ENCODE assay signal across 23 cellular contexts in the genomic region with DNA sequence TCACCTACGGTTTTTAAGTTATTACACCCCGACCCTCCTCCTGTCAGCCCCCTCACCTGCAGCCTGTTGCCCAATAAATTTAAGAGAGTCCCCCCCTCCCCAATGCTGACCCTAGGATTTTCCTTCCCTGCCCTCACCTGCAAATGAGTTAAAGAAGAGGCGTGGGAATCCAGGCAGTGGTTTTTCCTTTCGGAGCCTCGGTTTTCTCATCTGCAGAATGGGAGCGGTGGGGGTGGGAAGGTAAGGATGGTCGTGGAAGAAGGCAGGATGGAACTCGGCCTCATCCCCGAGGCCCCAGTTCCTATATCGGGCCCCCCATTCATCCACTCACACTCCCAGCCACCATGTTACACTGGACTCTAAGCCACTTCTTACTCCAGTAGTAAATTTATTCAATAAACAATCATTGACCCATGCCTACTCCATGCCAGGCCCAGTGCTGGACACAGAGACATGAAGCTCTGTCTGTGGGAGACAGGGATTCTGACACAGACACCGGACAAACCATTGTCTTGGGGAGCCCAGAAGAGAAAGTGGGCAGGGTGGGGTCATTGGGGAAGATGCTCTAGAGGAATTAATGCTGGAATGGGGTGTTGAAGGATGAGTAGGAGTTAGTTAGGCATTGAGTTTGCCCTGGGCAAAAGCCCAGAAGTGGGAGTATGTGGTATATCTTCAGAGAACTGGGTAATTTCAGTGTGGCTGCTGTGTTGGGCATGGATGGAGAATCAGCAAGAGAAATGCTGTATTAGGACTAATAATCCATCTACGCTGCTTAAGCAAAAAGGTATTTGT. TPM values are rescaled to one million over a fixed set of nuclear protein-coding genes. Genes with fewer than 3 reads are reported as not detected.
DNase-seq lines count a peak whose midpoint lies in the region; ATAC-seq, FAIRE-seq and TF ChIP-seq lines count a peak whose summit lies in the region.
"Had no signal": no experiment of that assay in that cellular context is flagged by ENCODE, and none has a peak within 500 bp of the region (broad histone marks: within the 10 kb centered on the region; RNA-seq: fewer than 3 reads in every experiment).

No MANE protein-coding gene starts in this region.

- no peak overlapping the region for H3K9ac ChIP-seq in K562 (ENCODE audit: insufficient read depth in 1 of 2, low read depth in 2 of 2, low read length in 2 of 2)

- H3K27ac ChIP-seq in CD4-positive, alpha-beta memory T cell (ENCODE audit: low read depth, low read length), result no peak overlapping the region
- H3K27ac ChIP-seq in HEK293 (ENCODE audit: extremely low read depth, low read depth, low read length) (no peak overlapping the region), K562 (ENCODE audit: extremely low read depth, low read depth, low read length) (no peak overlapping the region)
- H3K27ac ChIP-seq: HL-60 had no signal

- peaks cover 4% of the 10 kb centered on the region for H3K36me3 ChIP-seq in CD4-positive, alpha-beta memory T cell (ENCODE audit: insufficient read depth, low read length)
- H3K36me3 ChIP-seq in HEK293 (ENCODE audit: control insufficient read depth in 2 of 2, insufficient read depth in 1 of 2, low read length in 2 of 2) (peaks cover 13 to 29% of the 10 kb centered on the region in 2 experiments; a peak in 2 of 3 replicates), K562 (ENCODE audit: control insufficient read depth, insufficient read depth, low read length) (no peaks in the 10 kb centered on the region; the same call in 2 of the 3 replicates)
- H3K36me3 ChIP-seq: BE2C had no signal

- H3K4me1 ChIP-seq in CD4-positive, alpha-beta memory T cell (ENCODE audit: insufficient read depth, low read length), result no peaks in the 10 kb centered on the region
- H3K4me1 ChIP-seq in HEK293 (ENCODE audit: control insufficient read depth, insufficient read depth, low read length) (no peaks in the 10 kb centered on the region), K562 (replicated peaks in 1 of 2; ENCODE audit: control insufficient read depth in 2 of 2, insufficient read depth in 2 of 2, low read length in 2 of 2) (peaks cover 11 to 35% of the 10 kb centered on the region in 2 experiments; a peak in 4 of 5 replicates)

- POLR2A ChIA-PET in CD4-positive, alpha-beta memory T cell (lab: Charles Lee; ENCODE audit: partially characterized antibody), result no interaction called here
- POLR2A ChIA-PET in HEK293 (lab: Yijun Ruan, JAX), result interaction anchor here (1.0 kb wide), 1 partner anchor 264 kb away, joined by 4 read pairs; no protein-coding TSS in a partner anchor
- POLR2A ChIA-PET in K562 (lab: Yijun Ruan, JAX), result interaction anchor here (0.6 kb wide), 1 partner anchor 198 kb away, joined by 4 read pairs; no protein-coding TSS in a partner anchor

- H3K79me2 ChIP-seq in K562 (ENCODE audit: control insufficient read depth, insufficient read depth, low read length), result no peaks in the 10 kb centered on the region

- no peaks in the 10 kb centered on the region for H3K27me3 ChIP-seq in CD4-positive, alpha-beta memory T cell (ENCODE audit: insufficient read depth, low read length)
- H3K27me3 ChIP-seq in K562 (ENCODE audit: control insufficient read depth in 2 of 2, insufficient read depth in 2 of 2, low read length in 2 of 2), result no peaks in the 10 kb centered on the region
- H3K27me3 ChIP-seq: BE2C had no signal

- no peak for DNase-seq in CD4-positive, alpha-beta memory T cell
- DNase-seq in K562 (ENCODE audit: extremely low read depth in 1 of 4, low spot score in 3 of 4), result no peak
- no peak for DNase-seq in nephron progenitor cell
- no peak for DNase-seq in T-helper 2 cell
- DNase-seq: ACHN; BE2C; C1 segment of cervical spinal cord; Caco-2; CD4-positive, CD25-positive, alpha-beta regulatory T cell; DMS153; DMS79; GF-D8; GOT3; H7; KG1 had no signal

- no peaks in the 10 kb centered on the region for H3K27me3 Mint-ChIP-seq in CD4-positive, alpha-beta memory T cell
- H3K27me3 Mint-ChIP-seq in nephron progenitor cell (ENCODE audit: low read depth, poor library complexity), result peaks cover 7% of the 10 kb centered on the region
- H3K27me3 Mint-ChIP-seq: CD4-positive, CD25-positive, alpha-beta regulatory T cell; IgD-negative memory B cell had no signal

- in situ Hi-C loops in K562 (cut with MboI), result no loop called here

- no peak for ATAC-seq in K562
- no peak for ATAC-seq in HG03571 (IDR thresholded peaks at IDR 0.05; ENCODE audit: unreplicated experiment)
- ATAC-seq: HCT116 had no signal

- peak overlapping the region in 4 of 7 donors; percentile 28 to 56 (median 44) for H3K27ac Mint-ChIP-seq in CD4-positive, alpha-beta memory T cell
- H3K27ac Mint-ChIP-seq in nephron progenitor cell, result no peak overlapping the region
- H3K27ac Mint-ChIP-seq: CD4-positive, CD25-positive, alpha-beta regulatory T cell; IgD-negative memory B cell had no signal

- H3K4me2 ChIP-seq in K562 (ENCODE audit: insufficient read depth, low read length), result no peak overlapping the region

- WGBS in K562 (ENCODE audit: insufficient coverage, low coverage, missing lambda C conversion rate), result 55% methylated on average over 11 of the region's 12 CpGs

- no peak for TF ChIP-seq EP300 in K562 (IDR thresholded peaks at IDR 0.05; ENCODE audit: low read length)

- no peaks in the 10 kb centered on the region for H3K9me1 ChIP-seq in K562 (ENCODE audit: control insufficient read depth, insufficient read depth, low read length)

- no peaks in the 10 kb centered on the region for H3K9me3 ChIP-seq in CD4-positive, alpha-beta memory T cell (ENCODE audit: control insufficient read depth in 1 of 2, low read length in 2 of 2)
- H3K9me3 ChIP-seq in HEK293 (ENCODE audit: control insufficient read depth, insufficient read depth, low read depth, low read length) (no peaks in the 10 kb centered on the region), K562 (replicated peaks; ENCODE audit: control insufficient read depth, insufficient read depth, low read depth, low read length) (0 out of 2 replicates have a peak, but pooled peaks cover 2% of the 10 kb centered on the region)
- H3K9me3 ChIP-seq: BE2C had no signal

- TF ChIP-seq RAD21 in K562 (CRISPR knock-in tag; conservative IDR thresholded peaks at IDR 0.05 in 1 of 2, IDR thresholded peaks at IDR 0.05 in 1 of 2), result no peak

- H2AFZ ChIP-seq in K562 (ENCODE audit: low read depth, low read length), result no peak overlapping the region

- peaks cover 0 to 5% (median 1%) of the 10 kb centered on the region in 4 donors for H3K4me1 Mint-ChIP-seq in CD4-positive, alpha-beta memory T cell
- peaks cover 9% of the 10 kb centered on the region for H3K4me1 Mint-ChIP-seq in nephron progenitor cell

- TF ChIP-seq POLR2A in K562 (conservative IDR thresholded peaks at IDR 0.05), result no peak

- H3K9me3 Mint-ChIP-seq in CD4-positive, alpha-beta memory T cell, result no peaks in the 10 kb centered on the region
- no peaks in the 10 kb centered on the region for H3K9me3 Mint-ChIP-seq in nephron progenitor cell

- no peak overlapping the region for H3K4me3 ChIP-seq in CD4-positive, alpha-beta memory T cell (ENCODE audit: low read length in 2 of 2)
- no peak overlapping the region for H3K4me3 ChIP-seq in HEK293 (ENCODE audit: low read depth, low read length)
- H3K4me3 ChIP-seq in K562, result no peak overlapping the region

- BruUV-seq in K562 (replicated peaks; lab: Mats Ljungman, UMichigan), result TSS peak; percentile 28

- CTCF ChIA-PET in CD4-positive, alpha-beta memory T cell (lab: Charles Lee; ENCODE audit: partially characterized antibody), result no interaction called here
- CTCF ChIA-PET in HEK293 (lab: Yijun Ruan, JAX), result interaction anchor here (0.5 kb wide), 1 partner anchor 211 kb away, joined by 3 read pairs; no protein-coding TSS in a partner anchor
- CTCF ChIA-PET in K562 (lab: Yijun Ruan, JAX; ENCODE audit: low intra/inter-chr PET ratio), result no interaction called here

- no peaks in the 10 kb centered on the region for H4K20me1 ChIP-seq in K562 (replicated peaks; ENCODE audit: control insufficient read depth, insufficient read depth, low read length)

- TF ChIP-seq CTCF in HEK293 (tag by site-specific recombination; IDR thresholded peaks at IDR 0.05) (no peak), K562 (IDR thresholded peaks at IDR 0.05 in 2 of 3, conservative IDR thresholded peaks at IDR 0.05 in 1 of 3; ENCODE audit: insufficient read depth in 2 of 3, low read depth in 1 of 3, low read length in 3 of 3) (no peak), nephron progenitor cell (IDR thresholded peaks at IDR 0.05) (no peak)

- intact Hi-C loops in CD4-positive, alpha-beta memory T cell (cut with micrococcal nuclease), result no loop called here
- intact Hi-C loops in K562 (cut with micrococcal nuclease), result no loop called here

- no peak overlapping the region for H3K4me3 Mint-ChIP-seq in CD4-positive, alpha-beta memory T cell
- no peak overlapping the region for H3K4me3 Mint-ChIP-seq in nephron progenitor cell
- H3K4me3 Mint-ChIP-seq: CD4-positive, CD25-positive, alpha-beta regulatory T cell; IgD-negative memory B cell had no signal

- peaks cover 11 to 20% of the 10 kb centered on the region in 2 donors for H3K36me3 Mint-ChIP-seq in CD4-positive, alpha-beta memory T cell
- peaks cover 37% of the 10 kb centered on the region for H3K36me3 Mint-ChIP-seq in nephron progenitor cell (ENCODE audit: low read depth)

- FAIRE-seq in K562 (lab: Jason Lieb, UNC), result no peak
- FAIRE-seq: A204.1, D721Med had no signal

RNA-seq across cellular contexts. Expression of a gene that starts 19.2 kb away (rescaled TPM):
- total RNA-seq in CD4-positive, alpha-beta memory T cell, result not detected
- not detected for polyA plus RNA-seq in CD4-positive, alpha-beta memory T cell
- total RNA-seq in K562 (2011; cell fraction: chromatin; rRNA removed; ENCODE audit: low replicate concordance), result not detected in 2 replicates
- total RNA-seq in K562 (2011; cell fraction: nucleolus; rRNA removed), result not detected in 2 replicates
- total RNA-seq in K562 (2011; cell fraction: nucleoplasm; rRNA removed), result not detected in 2 replicates
- total RNA-seq in K562 (2014; rRNA removed) (not detected in 2 replicates), K562 (2014; rRNA removed; fragmentation: Illumina TruSeq; extraction: Trizol) (not detected in 2 replicates), K562 (2015; rRNA removed; fragmentation: Illumina TruSeq; extraction: Trizol) (0.14 and 0.15 TPM in 2 replicates), K562 (2021) (0.09 and 0.11 TPM in 2 replicates)
- polyA plus RNA-seq in K562 (2011; rRNA removed) (0.47 TPM in 1 of 2 replicates, not detected in the other), K562 (2014; fragmentation: Illumina TruSeq; extraction: Trizol) (not detected in 2 replicates), K562 (2014; fragmentation: Nextera tagmentation; extraction: Ambion mirVana) (under 1 TPM; 0.06 TPM), K562 (2014; rRNA removed) (0.08 and 0.17 TPM in 2 replicates)
- polyA plus RNA-seq in K562 (2011; cell fraction: cytosol; rRNA removed), result 0.22 and 0.62 TPM in 2 replicates
- polyA plus RNA-seq in K562 (2011; cell fraction: nucleus; rRNA removed), result 0.10 and 0.70 TPM in 2 replicates
- polyA plus RNA-seq in K562 (2012), result 0.13 and 0.30 TPM in 2 replicates
- polyA minus RNA-seq in K562 (2011; rRNA and poly(A)+ RNA removed), result 0.18 TPM in 1 of 2 replicates, not detected in the other
- polyA minus RNA-seq in K562 (2011; cell fraction: cytosol; rRNA and poly(A)+ RNA removed), result not detected in 2 replicates
- 0.33 TPM in 1 of 2 replicates, not detected in the other for polyA minus RNA-seq in K562 (2011; cell fraction: nucleus; rRNA and poly(A)+ RNA removed)
- total RNA-seq: Caco-2; CD4-positive, CD25-positive, alpha-beta regulatory T cell; H7; HT1080 had no signal
- polyA plus RNA-seq: CD4-positive, CD25-positive, alpha-beta regulatory T cell; IgD-negative memory B cell had no signal

RNA-seq across cellular contexts. Expression of a gene that starts 37.1 kb away (rescaled TPM):
- not detected for total RNA-seq in CD4-positive, alpha-beta memory T cell
- polyA plus RNA-seq in CD4-positive, alpha-beta memory T cell, result not detected
- total RNA-seq in K562 (2011; cell fraction: chromatin; rRNA removed; ENCODE audit: low replicate concordance), result 0.86 and 1.9 TPM in 2 replicates
- total RNA-seq in K562 (2011; cell fraction: nucleolus; rRNA removed), result 1.3 and 1.6 TPM in 2 replicates
- total RNA-seq in K562 (2011; cell fraction: nucleoplasm; rRNA removed), result 1.5 and 1.6 TPM in 2 replicates
- total RNA-seq in K562 (2014; rRNA removed) (1.2 and 1.3 TPM in 2 replicates), K562 (2014; rRNA removed; fragmentation: Illumina TruSeq; extraction: Trizol) (0.22 TPM in 1 of 2 replicates, not detected in the other), K562 (2015; rRNA removed; fragmentation: Illumina TruSeq; extraction: Trizol) (0.19 TPM in 1 of 2 replicates, not detected in the other), K562 (2021) (0.56 and 0.71 TPM in 2 replicates)
- polyA plus RNA-seq in K562 (2011; rRNA removed) (0.60 and 0.95 TPM in 2 replicates), K562 (2014; fragmentation: Illumina TruSeq; extraction: Trizol) (0.21 and 0.43 TPM in 2 replicates), K562 (2014; fragmentation: Nextera tagmentation; extraction: Ambion mirVana) (under 1 TPM in 1 of 2 experiments, not detected in 1; 0.03 TPM), K562 (2014; rRNA removed) (0.58 and 0.90 TPM in 2 replicates)
- 0.80 and 1.6 TPM in 2 replicates for polyA plus RNA-seq in K562 (2011; cell fraction: cytosol; rRNA removed)
- 1.0 and 2.1 TPM in 2 replicates for polyA plus RNA-seq in K562 (2011; cell fraction: nucleus; rRNA removed)
- polyA plus RNA-seq in K562 (2012), result 0.55 and 0.86 TPM in 2 replicates
- polyA minus RNA-seq in K562 (2011; rRNA and poly(A)+ RNA removed), result 0.15 and 0.35 TPM in 2 replicates
- polyA minus RNA-seq in K562 (2011; cell fraction: cytosol; rRNA and poly(A)+ RNA removed), result 1.0 TPM in 1 of 2 replicates, not detected in the other
- 0.22 TPM in 1 of 2 replicates, not detected in the other for polyA minus RNA-seq in K562 (2011; cell fraction: nucleus; rRNA and poly(A)+ RNA removed)
- polyA plus RNA-seq: CD4-positive, CD25-positive, alpha-beta regulatory T cell; IgD-negative memory B cell had no signal

RNA-seq across cellular contexts. Expression of a gene that starts 52.4 kb away (rescaled TPM):
- 10 to 100 TPM; 24.3 to 25.2 TPM for total RNA-seq in CD4-positive, alpha-beta memory T cell
- 1 to 10 TPM in 1 of 2 donors, under 1 TPM in 1; 0.11 to 1.7 TPM for polyA plus RNA-seq in CD4-positive, alpha-beta memory T cell
- total RNA-seq in K562 (2011; cell fraction: chromatin; rRNA removed; ENCODE audit: low replicate concordance), result 37.2 and 76.7 TPM in 2 replicates
- 24.3 TPM in 2 replicates for total RNA-seq in K562 (2011; cell fraction: nucleolus; rRNA removed)
- 26.7 and 28.1 TPM in 2 replicates for total RNA-seq in K562 (2011; cell fraction: nucleoplasm; rRNA removed)
- total RNA-seq in K562 (2014; rRNA removed) (7.9 and 8.6 TPM in 2 replicates), K562 (2014; rRNA removed; fragmentation: Illumina TruSeq; extraction: Trizol) (6.7 and 6.8 TPM in 2 replicates), K562 (2015; rRNA removed; fragmentation: Illumina TruSeq; extraction: Trizol) (4.2 and 5.2 TPM in 2 replicates), K562 (2021) (24.8 and 29.4 TPM in 2 replicates)
- polyA plus RNA-seq in K562 (2011; rRNA removed) (9.5 and 11.1 TPM in 2 replicates), K562 (2014; fragmentation: Illumina TruSeq; extraction: Trizol) (18.4 and 24.5 TPM in 2 replicates), K562 (2014; fragmentation: Nextera tagmentation; extraction: Ambion mirVana) (under 1 TPM; 0.52 to 0.96 TPM), K562 (2014; rRNA removed) (7.4 and 12.7 TPM in 2 replicates)
- polyA plus RNA-seq in K562 (2011; cell fraction: cytosol; rRNA removed), result 4.4 and 6.2 TPM in 2 replicates
- polyA plus RNA-seq in K562 (2011; cell fraction: nucleus; rRNA removed), result 9.6 and 10.2 TPM in 2 replicates
- polyA plus RNA-seq in K562 (2012), result 15.2 and 27.5 TPM in 2 replicates
- polyA minus RNA-seq in K562 (2011; rRNA and poly(A)+ RNA removed), result 16.3 and 17.7 TPM in 2 replicates
- polyA minus RNA-seq in K562 (2011; cell fraction: cytosol; rRNA and poly(A)+ RNA removed), result 11.7 and 21.8 TPM in 2 replicates
- 5.0 and 5.4 TPM in 2 replicates for polyA minus RNA-seq in K562 (2011; cell fraction: nucleus; rRNA and poly(A)+ RNA removed)

RNA-seq across cellular contexts. Expression of a gene that starts 58.3 kb away (rescaled TPM):
- not detected for total RNA-seq in CD4-positive, alpha-beta memory T cell
- not detected for polyA plus RNA-seq in CD4-positive, alpha-beta memory T cell
- 2.7 and 12.8 TPM in 2 replicates for total RNA-seq in K562 (2011; cell fraction: chromatin; rRNA removed; ENCODE audit: low replicate concordance)
- total RNA-seq in K562 (2011; cell fraction: nucleolus; rRNA removed), result 14.5 and 16.8 TPM in 2 replicates
- total RNA-seq in K562 (2011; cell fraction: nucleoplasm; rRNA removed), result 5.2 and 5.7 TPM in 2 replicates
- total RNA-seq in K562 (2014; rRNA removed) (12.3 and 13.3 TPM in 2 replicates), K562 (2014; rRNA removed; fragmentation: Illumina TruSeq; extraction: Trizol) (0.96 and 1.3 TPM in 2 replicates), K562 (2015; rRNA removed; fragmentation: Illumina TruSeq; extraction: Trizol) (2.0 and 2.1 TPM in 2 replicates), K562 (2021) (15.5 and 19.0 TPM in 2 replicates)
- polyA plus RNA-seq in K562 (2011; rRNA removed) (3.1 and 6.0 TPM in 2 replicates), K562 (2014; fragmentation: Illumina TruSeq; extraction: Trizol) (2.4 and 7.8 TPM in 2 replicates), K562 (2014; fragmentation: Nextera tagmentation; extraction: Ambion mirVana) (under 1 TPM; 0.31 to 0.34 TPM), K562 (2014; rRNA removed) (6.1 and 6.7 TPM in 2 replicates)
- polyA plus RNA-seq in K562 (2011; cell fraction: cytosol; rRNA removed), result 4.1 and 21.2 TPM in 2 replicates
- 7.5 and 31.6 TPM in 2 replicates for polyA plus RNA-seq in K562 (2011; cell fraction: nucleus; rRNA removed)
- polyA plus RNA-seq in K562 (2012), result 14.4 and 19.7 TPM in 2 replicates
- polyA minus RNA-seq in K562 (2011; rRNA and poly(A)+ RNA removed), result 0.96 and 2.0 TPM in 2 replicates
- 10.7 and 11.2 TPM in 2 replicates for polyA minus RNA-seq in K562 (2011; cell fraction: cytosol; rRNA and poly(A)+ RNA removed)
- 4.7 and 8.8 TPM in 2 replicates for polyA minus RNA-seq in K562 (2011; cell fraction: nucleus; rRNA and poly(A)+ RNA removed)
- total RNA-seq: Caco-2; CD4-positive, CD25-positive, alpha-beta regulatory T cell had no signal
- polyA plus RNA-seq: CD4-positive, CD25-positive, alpha-beta regulatory T cell; IgD-negative memory B cell had no signal
